13 cellular contexts compared by ENCODE assay signal in genomic region chr2:68244456-68244855, GRCh38. TPM values are rescaled to one million over a fixed set of nuclear protein-coding genes. Genes with fewer than 3 reads are reported as not detected.
DNase-seq lines count a peak whose midpoint lies in the region; TF ChIP-seq lines count a peak whose summit lies in the region.
"Had no signal": no experiment of that assay in that cellular context is flagged by ENCODE, and none has a peak within 500 bp of the region (broad histone marks: within the 10 kb centered on the region; RNA-seq: fewer than 3 reads in every experiment).

No MANE protein-coding gene starts in this region.

- peaks cover 92% of the 10 kb centered on the region for H4K20me1 ChIP-seq in PC-9 (ENCODE audit: insufficient read depth)

- no TSS peak for BruUV-seq in PC-9 (replicated peaks; lab: Mats Ljungman, UMichigan)

- no peak overlapping the region for H3K4me2 ChIP-seq in PC-9
- H3K4me2 ChIP-seq in parathyroid adenoma (ENCODE audit: low read length): no peak overlapping the region

- DNase-seq in ELR (ENCODE audit: low read depth): peak; percentile 31
- no peak for DNase-seq in PC-9
- peak; percentile 56 for DNase-seq in fibroblast of peridontal ligament (ENCODE audit: extremely low read depth)
- DNase-seq in kidney glomerular epithelial cell (lab: John Stamatoyannopoulos, UW): no peak
- no peak for DNase-seq in DMS153 treated with DMSO at 0.1 percent for 48 hours (lab: John Stamatoyannopoulos, UW; ENCODE audit: unreplicated experiment)
- no peak for DNase-seq in AG08396 (ENCODE audit: low spot score)
- DNase-seq: activated CD8-positive, alpha-beta memory T cell treated with anti-CD3 and anti-CD28 coated beads, Interleukin-2, amount 50 U/mL, for 48 hours; activated naive CD4-positive, alpha-beta T cell treated with anti-CD3 and anti-CD28 coated beads for 36 hours; effector CD8-positive, alpha-beta T cell; H7; Peyer's patch; stimulated activated CD4-positive, alpha-beta T cell treated with anti-CD3 and anti-CD28 coated beads, Interleukin-1b, Interleukin-23, amount 100 ng/mL, for 48 hours had no signal

- peaks cover 100% of the 10 kb centered on the region for H3K79me2 ChIP-seq in PC-9 (ENCODE audit: low read depth)
- H3K79me2 ChIP-seq in parathyroid adenoma: peaks cover 76% of the 10 kb centered on the region

- 0 out of 2 replicates have a peak, but pooled peaks cover 7% of the 10 kb centered on the region for H3F3A ChIP-seq in PC-9 (ENCODE audit: insufficient read depth, low read depth)

- H3K27me3 ChIP-seq in PC-9 (ENCODE audit: insufficient read depth, low read depth): no peaks in the 10 kb centered on the region
- no peaks in the 10 kb centered on the region for H3K27me3 ChIP-seq in parathyroid adenoma (ENCODE audit: control insufficient read depth, insufficient read depth, low read length)
- H3K27me3 ChIP-seq: Peyer's patch had no signal

- CTCF ChIA-PET in PC-9 (lab: Charles Lee): interaction anchor here (0.7 kb wide), 1 partner anchor 37 kb away, joined by 3 read pairs; no protein-coding TSS in a partner anchor

- intact Hi-C loops in PC-9 (cut with micrococcal nuclease; ENCODE audit: unreplicated experiment): no loop called here

- TF ChIP-seq CTCF in PC-9 (conservative IDR thresholded peaks at IDR 0.05) (no peak), parathyroid adenoma (IDR thresholded peaks at IDR 0.05) (peak; percentile 24)

- H3K27ac ChIP-seq in PC-9 (peak overlapping the region; percentile 19; the same call in 1 of the 2 replicates), parathyroid adenoma (no peak overlapping the region)
- H3K27ac ChIP-seq: Peyer's patch had no signal

- H3K4me3 ChIP-seq in PC-9: no peak overlapping the region
- H3K4me3 ChIP-seq in parathyroid adenoma (ENCODE audit: low read depth, low read length): no peak overlapping the region
- H3K4me3 ChIP-seq: Peyer's patch had no signal

- H3K4me1 ChIP-seq in PC-9 (replicated peaks; ENCODE audit: insufficient read depth) (peaks cover 14% of the 10 kb centered on the region), parathyroid adenoma (peaks cover 17% of the 10 kb centered on the region)

- H3K9me2 ChIP-seq in PC-9 (ENCODE audit: insufficient read depth): no peaks in the 10 kb centered on the region

- H2AFZ ChIP-seq in PC-9 (no peak overlapping the region), parathyroid adenoma (no peak overlapping the region)

- no peak overlapping the region for H3K9ac ChIP-seq in parathyroid adenoma

- no peaks in the 10 kb centered on the region for H3K9me3 ChIP-seq in PC-9 (ENCODE audit: insufficient read depth, low read depth)
- no peaks in the 10 kb centered on the region for H3K9me3 ChIP-seq in parathyroid adenoma (ENCODE audit: control insufficient read depth, low read length)
- H3K9me3 ChIP-seq: Peyer's patch had no signal

- H3K36me3 ChIP-seq in PC-9 (ENCODE audit: low read depth) (no peaks in the 10 kb centered on the region; the same call in 1 of the 2 replicates), parathyroid adenoma (ENCODE audit: control insufficient read depth, insufficient read depth, low read length) (no peaks in the 10 kb centered on the region)
- H3K36me3 ChIP-seq: Peyer's patch had no signal

- POLR2A ChIA-PET in PC-9 (lab: Charles Lee; ENCODE audit: unreplicated experiment): interaction anchor here (0.5 kb wide), 1 partner anchor 16 kb away, joined by 3 read pairs; no protein-coding TSS in a partner anchor

RNA-seq across cellular contexts. Expression of gene PPP3R1, which starts 7.9 kb away (rescaled TPM):
- 58.8 and 67.5 TPM in 2 replicates for total RNA-seq in PC-9 (2021)

Comparison
In these comparisons a context has a peak if more than half of its experiments do, and no peak if none do; other contexts are left out.
1. DNase-seq: peak in ELR (single experiment) and fibroblast of peridontal ligament (single experiment); none in PC-9 (0 of 2), kidney glomerular epithelial cell (single experiment), DMS153 treated with DMSO at 0.1 percent for 48 hours (single experiment) and AG08396 (single experiment).